Comparison of ENCODE assay signal across 12 cellular contexts in genomic region chr2:8540552-8541055, GRCh38.
DNase-seq lines count a peak whose midpoint lies in the region; ATAC-seq and TF ChIP-seq lines count a peak whose summit lies in the region.
"Had no signal": no experiment of that assay in that cellular context is flagged by ENCODE, and none has a peak within 500 bp of the region (broad histone marks: within the 10 kb centered on the region; RNA-seq: fewer than 3 reads in every experiment).

No MANE protein-coding gene starts in this region.

- no peaks in the 10 kb centered on the region for H3K9me3 ChIP-seq in CD4-positive, alpha-beta T cell (ENCODE audit: control insufficient read depth, low read length)
- H3K9me3 ChIP-seq in KOPT-K1 (ENCODE audit: insufficient read depth, low read length, poor library complexity, severe bottlenecking) (no peaks in the 10 kb centered on the region), colonic mucosa (no peaks in the 10 kb centered on the region), trophoblast cell (ENCODE audit: insufficient read depth, low read depth, low read length) (no peaks in the 10 kb centered on the region), SJCRH30 (replicated peaks) (no peaks in the 10 kb centered on the region)

- peak overlapping the region; percentile 63 for H4K8ac ChIP-seq in trophoblast cell (ENCODE audit: low read depth, low read length)

- peak overlapping the region; percentile 99 for H2BK12ac ChIP-seq in trophoblast cell (ENCODE audit: low read length)

- no peak for TF ChIP-seq CTCF in CD4-positive, alpha-beta T cell (IDR thresholded peaks at IDR 0.05)
- no peak for TF ChIP-seq CTCF in colonic mucosa (IDR thresholded peaks at IDR 0.05)

- H3K18ac ChIP-seq in trophoblast cell (ENCODE audit: low read length), result peak overlapping the region; percentile 87

- peak overlapping the region; percentile 85 for H2BK5ac ChIP-seq in trophoblast cell (ENCODE audit: low read depth, low read length, poor library complexity)

- no peak overlapping the region for H3K27ac ChIP-seq in CD4-positive, alpha-beta T cell (ENCODE audit: low read depth, low read length)
- peak overlapping the region; percentile 66 for H3K27ac ChIP-seq in KOPT-K1 (ENCODE audit: low read depth, low read length, poor library complexity, severe bottlenecking)
- H3K27ac ChIP-seq in colonic mucosa, result peak overlapping the region; percentile 46
- H3K27ac ChIP-seq in trophoblast cell (ENCODE audit: low read depth, low read length), result peak overlapping the region; percentile 57
- no peak overlapping the region for H3K27ac ChIP-seq in SJCRH30

- no peak for ATAC-seq in CD4-positive, alpha-beta T cell (ENCODE audit: poor library complexity)
- no peak for ATAC-seq in HG02571 (IDR thresholded peaks at IDR 0.05; ENCODE audit: unreplicated experiment)
- ATAC-seq: K562, T-cell had no signal

- H3K27ac Mint-ChIP-seq in CD4-positive, alpha-beta T cell, result peak overlapping the region; percentile 0

- peak overlapping the region; percentile 97 for H4K91ac ChIP-seq in trophoblast cell (ENCODE audit: low read depth, low read length)

- H3K27me3 ChIP-seq in CD4-positive, alpha-beta T cell (ENCODE audit: control insufficient read depth, insufficient read depth, low read length), result no peaks in the 10 kb centered on the region
- H3K27me3 ChIP-seq in colonic mucosa, result no peaks in the 10 kb centered on the region
- H3K27me3 ChIP-seq in trophoblast cell (ENCODE audit: insufficient read depth, low read length), result no peaks in the 10 kb centered on the region
- H3K27me3 ChIP-seq in SJCRH30, result no peaks in the 10 kb centered on the region

- peak overlapping the region; percentile 97 for H2BK120ac ChIP-seq in trophoblast cell (ENCODE audit: insufficient read depth, low read length, poor library complexity)

- H3K4me1 Mint-ChIP-seq in CD4-positive, alpha-beta T cell (ENCODE audit: low read depth), result peaks cover 42% of the 10 kb centered on the region

- H3K9me3 Mint-ChIP-seq in CD4-positive, alpha-beta T cell, result no peaks in the 10 kb centered on the region
- H3K9me3 Mint-ChIP-seq: T-cell had no signal

- CTCF ChIA-PET in CD4-positive, alpha-beta T cell (lab: Charles Lee), result no interaction called here

- no peak overlapping the region for H3K4me3 ChIP-seq in colonic mucosa
- H3K4me3 ChIP-seq in trophoblast cell (ENCODE audit: low read depth, low read length), result no peak overlapping the region
- H3K4me3 ChIP-seq in SJCRH30, result no peak overlapping the region
- H3K4me3 ChIP-seq: K562, lung had no signal

- H2AFZ ChIP-seq in trophoblast cell (ENCODE audit: insufficient read depth, low read length, poor library complexity), result peak overlapping the region; percentile 32

- H4K12ac ChIP-seq in trophoblast cell (ENCODE audit: low read depth, low read length), result no peak overlapping the region

- WGBS in trophoblast cell (ENCODE audit: extremely low coverage, insufficient coverage, insufficient read length), result no CpG with 5 or more reads among the region's 2 CpGs

- POLR2A ChIA-PET in CD4-positive, alpha-beta T cell (lab: Charles Lee), result no interaction called here

- intact Hi-C loops in CD4-positive, alpha-beta T cell (cut with DNase I, micrococcal nuclease), result loop anchor here in 1 of 2 experiments (5.0 to 10.0 kb wide), 2 partner anchors 86 to 142 kb away; partner anchors contain the start of gene ID2
- intact Hi-C loops in colonic mucosa (cut with DNase I), result no loop called here

- no peak overlapping the region for H3K4me2 ChIP-seq in trophoblast cell (ENCODE audit: low read length)

- H3K14ac ChIP-seq in trophoblast cell (ENCODE audit: low read length), result peak overlapping the region; percentile 84

- H3K79me1 ChIP-seq in trophoblast cell (ENCODE audit: low read length), result peaks cover 64% of the 10 kb centered on the region

- H3K23ac ChIP-seq in trophoblast cell (ENCODE audit: low read length), result no peak overlapping the region

- no peaks in the 10 kb centered on the region for H3K36me3 Mint-ChIP-seq in CD4-positive, alpha-beta T cell (ENCODE audit: low read depth)
- H3K36me3 Mint-ChIP-seq: T-cell had no signal

- no peaks in the 10 kb centered on the region for H3K36me3 ChIP-seq in KOPT-K1 (ENCODE audit: insufficient read depth, low read length)
- H3K36me3 ChIP-seq in colonic mucosa, result no peaks in the 10 kb centered on the region
- H3K36me3 ChIP-seq in trophoblast cell (ENCODE audit: control insufficient read depth in 1 of 2, insufficient read depth in 2 of 2, low read length in 2 of 2), result no peaks in the 10 kb centered on the region
- no peaks in the 10 kb centered on the region for H3K36me3 ChIP-seq in SJCRH30

- H3K9ac ChIP-seq in colonic mucosa (ENCODE audit: low read depth in 2 of 2, low read length in 2 of 2), result peak overlapping the region in 1 of 2 donors; percentile 74
- no peak overlapping the region for H3K9ac ChIP-seq in trophoblast cell (ENCODE audit: low read length)

- H3K4ac ChIP-seq in trophoblast cell (ENCODE audit: low read depth, low read length), result peak overlapping the region; percentile 48

- no peaks in the 10 kb centered on the region for H3K27me3 Mint-ChIP-seq in CD4-positive, alpha-beta T cell
- H3K27me3 Mint-ChIP-seq: T-cell had no signal

- peaks cover 11% of the 10 kb centered on the region for H3K79me2 ChIP-seq in trophoblast cell (ENCODE audit: control insufficient read depth, insufficient read depth, low read length, poor library complexity)

- H2AK5ac ChIP-seq in trophoblast cell (ENCODE audit: low read length), result peak overlapping the region; percentile 69

- DNase-seq in CD4-positive, alpha-beta T cell, result no peak
- DNase-seq in colonic mucosa (no peak), trophoblast cell (no peak), SJCRH30 (no peak), SHP77 treated with DMSO at 0.1 percent for 48 hours (lab: John Stamatoyannopoulos, UW) (no peak)
- DNase-seq: posterior cingulate gyrus; stimulated activated CD4-positive, alpha-beta T cell treated with anti-CD3 and anti-CD28 coated beads, Interleukin-2, amount 100 ng/mL, for 48 hours; T-cell had no signal

- H3K4me1 ChIP-seq in colonic mucosa, result peaks cover 6% of the 10 kb centered on the region
- H3K4me1 ChIP-seq in trophoblast cell (ENCODE audit: control insufficient read depth in 1 of 2, insufficient read depth in 2 of 2, low read length in 2 of 2), result peaks cover 64 to 70% of the 10 kb centered on the region in 2 experiments
- H3K4me1 ChIP-seq in SJCRH30, result peaks cover 43% of the 10 kb centered on the region

- H3K4me3 Mint-ChIP-seq in CD4-positive, alpha-beta T cell, result no peak overlapping the region

Comparison
In these comparisons a context has a peak if more than half of its experiments do, and no peak if none do; other contexts are left out.
1. H3K27ac ChIP-seq: peak in KOPT-K1 (single experiment), colonic mucosa (single experiment) and trophoblast cell (single experiment); none in CD4-positive, alpha-beta T cell (single experiment) and SJCRH30 (single experiment).